Comparison of ENCODE assay signal across 1 cellular context in the genomic region with DNA sequence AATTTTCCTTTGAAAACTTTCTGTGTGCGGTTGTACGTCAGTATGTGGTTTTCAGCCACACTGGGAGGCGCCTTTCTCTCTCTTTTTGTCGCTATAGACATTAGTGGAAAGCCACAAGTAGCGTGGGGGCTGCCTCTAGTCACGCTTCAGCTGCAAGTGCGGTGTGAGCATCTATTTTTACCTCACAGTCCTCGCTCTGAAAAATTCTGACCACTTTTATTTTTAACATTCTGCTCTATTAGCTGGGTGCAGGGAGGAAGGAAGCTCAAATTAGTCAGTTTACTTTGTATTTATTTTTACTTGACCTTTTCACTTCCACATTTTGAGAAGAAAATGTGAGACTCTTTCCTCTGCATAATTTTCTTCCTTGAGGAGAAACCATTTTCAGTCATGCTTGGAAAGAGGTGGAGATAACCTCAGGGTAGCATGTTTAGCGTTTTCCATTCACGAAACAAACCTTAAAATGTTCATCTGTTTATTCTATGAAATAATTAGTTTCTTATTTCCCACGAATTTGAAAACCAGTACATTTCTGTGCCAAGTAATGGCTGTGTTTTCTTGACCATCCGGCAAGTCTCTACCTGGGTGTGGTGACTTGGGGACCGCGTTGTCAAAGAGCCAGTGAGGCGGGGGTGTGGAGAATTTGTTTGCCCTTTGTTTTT.
A peak's percentile ranks its signal among the peaks of the same experiment; 100 is the strongest.
TF ChIP-seq lines count a peak whose summit lies in the region.

No MANE protein-coding gene starts in this region.

TF ChIP-seq in GM12878, 131 proteins besides CTCF, POLR2A, EP300 and RAD21 (continued from another document):
- peak; percentile 85; the same call in 2 of the 3 replicates for TF ChIP-seq POU2F2 (IDR thresholded peaks at IDR 0.05; ENCODE audit: borderline replicate concordance, low read depth, low read length)
- TF ChIP-seq, protein P1, sequence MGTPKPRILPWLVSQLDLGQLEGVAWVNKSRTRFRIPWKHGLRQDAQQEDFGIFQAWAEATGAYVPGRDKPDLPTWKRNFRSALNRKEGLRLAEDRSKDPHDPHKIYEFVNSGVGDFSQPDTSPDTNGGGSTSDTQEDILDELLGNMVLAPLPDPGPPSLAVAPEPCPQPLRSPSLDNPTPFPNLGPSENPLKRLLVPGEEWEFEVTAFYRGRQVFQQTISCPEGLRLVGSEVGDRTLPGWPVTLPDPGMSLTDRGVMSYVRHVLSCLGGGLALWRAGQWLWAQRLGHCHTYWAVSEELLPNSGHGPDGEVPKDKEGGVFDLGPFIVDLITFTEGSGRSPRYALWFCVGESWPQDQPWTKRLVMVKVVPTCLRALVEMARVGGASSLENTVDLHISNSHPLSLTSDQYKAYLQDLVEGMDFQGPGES (IDR thresholded peaks at IDR 0.05): no peak
- TF ChIP-seq, protein P2, sequence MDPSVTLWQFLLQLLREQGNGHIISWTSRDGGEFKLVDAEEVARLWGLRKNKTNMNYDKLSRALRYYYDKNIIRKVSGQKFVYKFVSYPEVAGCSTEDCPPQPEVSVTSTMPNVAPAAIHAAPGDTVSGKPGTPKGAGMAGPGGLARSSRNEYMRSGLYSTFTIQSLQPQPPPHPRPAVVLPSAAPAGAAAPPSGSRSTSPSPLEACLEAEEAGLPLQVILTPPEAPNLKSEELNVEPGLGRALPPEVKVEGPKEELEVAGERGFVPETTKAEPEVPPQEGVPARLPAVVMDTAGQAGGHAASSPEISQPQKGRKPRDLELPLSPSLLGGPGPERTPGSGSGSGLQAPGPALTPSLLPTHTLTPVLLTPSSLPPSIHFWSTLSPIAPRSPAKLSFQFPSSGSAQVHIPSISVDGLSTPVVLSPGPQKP (IDR thresholded peaks at IDR 0.05; ENCODE audit: low read depth, low read length): peak; percentile 87
- no peak for TF ChIP-seq POLR2AphosphoS2 (IDR thresholded peaks at IDR 0.05; ENCODE audit: low read depth, low read length)
- TF ChIP-seq SP1 (IDR thresholded peaks at IDR 0.05; ENCODE audit: low read depth, low read length): peak; percentile 80
- TF ChIP-seq, protein P3, sequence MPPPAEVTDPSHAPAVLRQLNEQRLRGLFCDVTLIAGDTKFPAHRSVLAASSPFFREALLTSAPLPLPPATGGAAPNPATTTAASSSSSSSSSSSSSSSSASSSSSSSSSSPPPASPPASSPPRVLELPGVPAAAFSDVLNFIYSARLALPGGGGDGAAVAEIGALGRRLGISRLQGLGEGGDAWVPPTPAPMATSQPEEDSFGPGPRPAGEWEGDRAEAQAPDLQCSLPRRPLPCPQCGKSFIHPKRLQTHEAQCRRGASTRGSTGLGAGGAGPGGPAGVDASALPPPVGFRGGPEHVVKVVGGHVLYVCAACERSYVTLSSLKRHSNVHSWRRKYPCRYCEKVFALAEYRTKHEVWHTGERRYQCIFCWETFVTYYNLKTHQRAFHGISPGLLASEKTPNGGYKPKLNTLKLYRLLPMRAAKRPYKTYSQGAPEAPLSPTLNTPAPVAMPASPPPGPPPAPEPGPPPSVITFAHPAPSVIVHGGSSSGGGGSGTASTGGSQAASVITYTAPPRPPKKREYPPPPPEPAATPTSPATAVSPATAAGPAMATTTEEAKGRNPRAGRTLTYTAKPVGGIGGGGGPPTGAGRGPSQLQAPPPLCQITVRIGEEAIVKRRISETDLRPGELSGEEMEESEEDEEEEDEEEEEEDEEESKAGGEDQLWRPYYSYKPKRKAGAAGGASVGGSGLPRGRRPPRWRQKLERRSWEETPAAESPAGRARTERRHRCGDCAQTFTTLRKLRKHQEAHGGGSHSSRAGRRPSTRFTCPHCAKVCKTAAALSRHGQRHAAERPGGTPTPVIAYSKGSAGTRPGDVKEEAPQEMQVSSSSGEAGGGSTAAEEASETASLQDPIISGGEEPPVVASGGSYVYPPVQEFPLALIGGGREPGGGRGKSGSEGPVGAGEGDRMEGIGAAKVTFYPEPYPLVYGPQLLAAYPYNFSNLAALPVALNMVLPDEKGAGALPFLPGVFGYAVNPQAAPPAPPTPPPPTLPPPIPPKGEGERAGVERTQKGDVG (CRISPR knock-in tag; IDR thresholded peaks at IDR 0.05): no peak
